In genomic region chr14:73771848-73772705, GRCh38 we compare ENCODE assay signal across 1 cellular context.
TF ChIP-seq lines count a peak whose summit lies in the region.

No MANE protein-coding gene starts in this region.

TF ChIP-seq in HepG2, 621 proteins besides CTCF, POLR2A, EP300 and RAD21 (continued from another document and continues in another):
- peak; percentile 92 for TF ChIP-seq MLX (CRISPR knock-in tag; IDR thresholded peaks at IDR 0.05)
- peak; percentile 96; the same call in 1 of the 2 replicates for TF ChIP-seq TOE1 (CRISPR knock-in tag; IDR thresholded peaks at IDR 0.05)
- TF ChIP-seq SMARCC2 (IDR thresholded peaks at IDR 0.05), result no peak
- peak; percentile 41; the same call in 1 of the 2 replicates for TF ChIP-seq HOXA5 (CRISPR knock-in tag; IDR thresholded peaks at IDR 0.05)
- no peak for TF ChIP-seq SOX6 (IDR thresholded peaks at IDR 0.05)
- TF ChIP-seq SOX6 (CRISPR knock-in tag; IDR thresholded peaks at IDR 0.05), result peak; percentile 93
- TF ChIP-seq CREBL2 (CRISPR knock-in tag; IDR thresholded peaks at IDR 0.05; ENCODE audit: borderline replicate concordance), result no peak
- peak; percentile 50; the same call in 1 of the 2 replicates for TF ChIP-seq ZBTB21 (CRISPR knock-in tag; IDR thresholded peaks at IDR 0.05)
- no peak for TF ChIP-seq THAP7 (CRISPR knock-in tag; IDR thresholded peaks at IDR 0.05)
- peak; percentile 90 for TF ChIP-seq RXRB (CRISPR knock-in tag; IDR thresholded peaks at IDR 0.05; ENCODE audit: borderline replicate concordance)
- peak; percentile 60; the same call in 1 of the 2 replicates for TF ChIP-seq ZNF350 (CRISPR knock-in tag; IDR thresholded peaks at IDR 0.05; ENCODE audit: borderline replicate concordance, low read depth)
- TF ChIP-seq AHR (CRISPR knock-in tag; IDR thresholded peaks at IDR 0.05), result peak; percentile 92; the same call in 1 of the 2 replicates
- no peak for TF ChIP-seq RARG (CRISPR knock-in tag; IDR thresholded peaks at IDR 0.05; ENCODE audit: low read depth)
- TF ChIP-seq ZBTB20 (CRISPR knock-in tag; IDR thresholded peaks at IDR 0.05; ENCODE audit: borderline replicate concordance, low read depth), result peak; percentile 79; the same call in 1 of the 2 replicates
- peak; percentile 94 for TF ChIP-seq ZGPAT (CRISPR knock-in tag; IDR thresholded peaks at IDR 0.05)
- no peak for TF ChIP-seq PRDM15 (CRISPR knock-in tag; IDR thresholded peaks at IDR 0.05)
- TF ChIP-seq KLF13 (CRISPR knock-in tag; IDR thresholded peaks at IDR 0.05), result 0 out of 2 replicates have a peak, but pooled peaks have one; percentile 40
- TF ChIP-seq ZFP91 (CRISPR knock-in tag; IDR thresholded peaks at IDR 0.05; ENCODE audit: borderline replicate concordance), result peak; percentile 81; the same call in 1 of the 2 replicates
- no peak for TF ChIP-seq ZNF207 (IDR thresholded peaks at IDR 0.05; ENCODE audit: borderline replicate concordance)
- peak; percentile 85; the same call in 1 of the 2 replicates for TF ChIP-seq NRL (CRISPR knock-in tag; IDR thresholded peaks at IDR 0.05; ENCODE audit: borderline replicate concordance)
- peak; percentile 74 for TF ChIP-seq ATF3 (CRISPR knock-in tag; IDR thresholded peaks at IDR 0.05)
- TF ChIP-seq FOXM1 (CRISPR knock-in tag; IDR thresholded peaks at IDR 0.05), result no peak
- TF ChIP-seq BATF2 (CRISPR knock-in tag; IDR thresholded peaks at IDR 0.05), result no peak
- peak; percentile 55; the same call in 1 of the 2 replicates for TF ChIP-seq ZNF143 (CRISPR knock-in tag; IDR thresholded peaks at IDR 0.05)
- peak; percentile 77 for TF ChIP-seq RCOR2 (CRISPR knock-in tag; IDR thresholded peaks at IDR 0.05)
- no peak for TF ChIP-seq ZNF713 (CRISPR knock-in tag; IDR thresholded peaks at IDR 0.05)
- peak; percentile 77; the same call in 1 of the 2 replicates for TF ChIP-seq ZNF563 (CRISPR knock-in tag; IDR thresholded peaks at IDR 0.05)
- peak; percentile 87 for TF ChIP-seq POGZ (CRISPR knock-in tag; IDR thresholded peaks at IDR 0.05)
- peak; percentile 45; the same call in 1 of the 2 replicates for TF ChIP-seq TAF1 (CRISPR knock-in tag; IDR thresholded peaks at IDR 0.05)
- peak; percentile 91 for TF ChIP-seq IRX3 (CRISPR knock-in tag; IDR thresholded peaks at IDR 0.05; ENCODE audit: borderline replicate concordance, low read depth)
- TF ChIP-seq MEIS1 (CRISPR knock-in tag; IDR thresholded peaks at IDR 0.05; ENCODE audit: borderline replicate concordance), result peak; percentile 83; the same call in 1 of the 2 replicates
- TF ChIP-seq ZBTB43 (CRISPR knock-in tag; conservative IDR thresholded peaks at IDR 0.05), result peak; percentile 74; the same call in 1 of the 2 replicates
- no peak for TF ChIP-seq MBNL3 (CRISPR knock-in tag; conservative IDR thresholded peaks at IDR 0.05)
- TF ChIP-seq ZNF557 (CRISPR knock-in tag; IDR thresholded peaks at IDR 0.05), result peak; percentile 77; the same call in 1 of the 2 replicates
- no peak for TF ChIP-seq CERS6 (CRISPR knock-in tag; IDR thresholded peaks at IDR 0.05)
- peak; percentile 75; the same call in 1 of the 2 replicates for TF ChIP-seq SIN3A (IDR thresholded peaks at IDR 0.05; ENCODE audit: borderline replicate concordance, low read depth, low read length)
- TF ChIP-seq ZNF101 (CRISPR knock-in tag; IDR thresholded peaks at IDR 0.05; ENCODE audit: borderline replicate concordance, low read depth), result 0 out of 2 replicates have a peak, but pooled peaks have one; percentile 69
- TF ChIP-seq ZNF704 (CRISPR knock-in tag; IDR thresholded peaks at IDR 0.05; ENCODE audit: borderline replicate concordance), result no peak
- TF ChIP-seq ZNF275 (CRISPR knock-in tag; IDR thresholded peaks at IDR 0.05; ENCODE audit: borderline replicate concordance), result peak; percentile 81; the same call in 1 of the 2 replicates
- TF ChIP-seq ZBTB34 (CRISPR knock-in tag; IDR thresholded peaks at IDR 0.05), result peak; percentile 92; the same call in 1 of the 2 replicates
- no peak for TF ChIP-seq ZNF660 (CRISPR knock-in tag; IDR thresholded peaks at IDR 0.05; ENCODE audit: borderline replicate concordance, low read depth)
- TF ChIP-seq ZNF839 (CRISPR knock-in tag; IDR thresholded peaks at IDR 0.05; ENCODE audit: borderline replicate concordance), result 0 out of 2 replicates have a peak, but pooled peaks have one; percentile 59
- peak; percentile 71; the same call in 1 of the 2 replicates for TF ChIP-seq SP4 (CRISPR knock-in tag; IDR thresholded peaks at IDR 0.05)
- peak; percentile 86; the same call in 1 of the 2 replicates for TF ChIP-seq CCDC6 (CRISPR knock-in tag; IDR thresholded peaks at IDR 0.05)
- TF ChIP-seq ZNF570 (CRISPR knock-in tag; IDR thresholded peaks at IDR 0.05; ENCODE audit: borderline replicate concordance), result peak; percentile 77; the same call in 1 of the 2 replicates
- 0 out of 2 replicates have a peak, but pooled peaks have one; percentile 70 for TF ChIP-seq ZFP36L2 (CRISPR knock-in tag; IDR thresholded peaks at IDR 0.05)
- TF ChIP-seq HNF4A (CRISPR knock-in tag; IDR thresholded peaks at IDR 0.05), result peak; percentile 95
